ENCODE assay signal across 13 cellular contexts in genomic region chr10:52217531-52217930, GRCh38.
DNase-seq lines count a peak whose midpoint lies in the region; ATAC-seq, FAIRE-seq and TF ChIP-seq lines count a peak whose summit lies in the region.
"Had no signal": no experiment of that assay in that cellular context is flagged by ENCODE, and none has a peak within 500 bp of the region (broad histone marks: within the 10 kb centered on the region; RNA-seq: fewer than 3 reads in every experiment).

No MANE protein-coding gene starts in this region.

- H3K4me1 ChIP-seq in DOHH2 (ENCODE audit: control insufficient read depth, low read length), result peaks cover 27% of the 10 kb centered on the region
- H3K4me1 ChIP-seq in smooth muscle cell (ENCODE audit: low read depth), result peaks cover 16% of the 10 kb centered on the region

- no peaks in the 10 kb centered on the region for H4K20me1 ChIP-seq in DOHH2 (ENCODE audit: control insufficient read depth, insufficient read depth, low read depth, low read length)
- H4K20me1 ChIP-seq in smooth muscle cell (ENCODE audit: low read depth), result no peaks in the 10 kb centered on the region

- CTCF ChIA-PET in activated B cell treated with CpG ODN at 0.5 μM for 24 hours (lab: Charles Lee) (interaction anchor here (2.1 kb wide), 1 partner anchor 828 kb away, joined by 15 read pairs; no protein-coding TSS in a partner anchor), RWPE1 (lab: Yijun Ruan, JAX) (interaction anchor here (0.5 to 0.6 kb wide), 2 partner anchors 213 to 1076 kb away, joined by 3 to 4 read pairs; no protein-coding TSS in a partner anchor)

- peak overlapping the region; percentile 74 for H3K27ac ChIP-seq in DOHH2 (ENCODE audit: low read depth, low read length)
- H3K27ac ChIP-seq in smooth muscle cell (ENCODE audit: low read depth), result peak overlapping the region; percentile 36
- no peak overlapping the region for H3K27ac ChIP-seq in RWPE1

- no peaks in the 10 kb centered on the region for H3K79me2 ChIP-seq in DOHH2 (ENCODE audit: control insufficient read depth, low read length)
- no peaks in the 10 kb centered on the region for H3K79me2 ChIP-seq in smooth muscle cell (ENCODE audit: low read depth)

- H3K4me3 ChIP-seq in DOHH2 (ENCODE audit: low read length) (peak overlapping the region; percentile 22), smooth muscle cell (no peak overlapping the region)

- H3F3A ChIP-seq in DOHH2 (ENCODE audit: control insufficient read depth, insufficient read depth) (peaks cover 18% of the 10 kb centered on the region), smooth muscle cell (ENCODE audit: low read depth) (peaks cover 6% of the 10 kb centered on the region)

- intact Hi-C loops in activated B cell treated with CpG ODN at 0.5 μM for 24 hours (cut with micrococcal nuclease), result loop anchor here (1.0 to 10.0 kb wide), 2 partner anchors 257 to 523 kb away; partner anchors contain the start of gene CSTF2T

- 100% methylated on average over 1 of the region's 1 CpG for WGBS in smooth muscle cell (ENCODE audit: low lambda C conversion rate)

- no peaks in the 10 kb centered on the region for H3K36me3 Mint-ChIP-seq in activated B cell treated with CpG ODN at 0.5 μM for 24 hours (ENCODE audit: low read depth)
- no peaks in the 10 kb centered on the region for H3K36me3 Mint-ChIP-seq in naive B cell
- H3K36me3 Mint-ChIP-seq: IgD-negative memory B cell had no signal

- peaks cover 32% of the 10 kb centered on the region for H3K4me1 Mint-ChIP-seq in activated B cell treated with CpG ODN at 0.5 μM for 24 hours
- H3K4me1 Mint-ChIP-seq in naive B cell, result peaks cover 24 to 32% (median 26%) of the 10 kb centered on the region in 3 donors

- no peak overlapping the region for H3K9ac ChIP-seq in smooth muscle cell (ENCODE audit: low read depth)

- H3K27ac Mint-ChIP-seq in activated B cell treated with CpG ODN at 0.5 μM for 24 hours, result peak overlapping the region; percentile 50
- H3K27ac Mint-ChIP-seq in naive B cell, result peak overlapping the region; percentile 70 to 96 (median 92)

- FAIRE-seq in HTR-8/SVneo (lab: Jason Lieb, UNC), result no peak

- H3K9me3 Mint-ChIP-seq in activated B cell treated with CpG ODN at 0.5 μM for 24 hours, result no peaks in the 10 kb centered on the region
- H3K9me3 Mint-ChIP-seq in naive B cell, result no peaks in the 10 kb centered on the region
- H3K9me3 Mint-ChIP-seq: IgD-negative memory B cell had no signal

- no peak overlapping the region for H2AFZ ChIP-seq in smooth muscle cell (ENCODE audit: low read depth)

- H3K9me3 ChIP-seq in DOHH2 (ENCODE audit: control insufficient read depth, insufficient read depth, low read length) (no peaks in the 10 kb centered on the region), smooth muscle cell (replicated peaks; ENCODE audit: low read depth) (no peaks in the 10 kb centered on the region)

- H3K27me3 Mint-ChIP-seq in activated B cell treated with CpG ODN at 0.5 μM for 24 hours, result no peaks in the 10 kb centered on the region
- H3K27me3 Mint-ChIP-seq in naive B cell, result no peaks in the 10 kb centered on the region
- H3K27me3 Mint-ChIP-seq: IgD-negative memory B cell had no signal

- DNase-seq in activated B cell treated with CpG ODN at 0.5 μM for 24 hours (no peak), naive B cell (no peak), smooth muscle cell (lab: John Stamatoyannopoulos, UW; ENCODE audit: unreplicated experiment) (no peak), HTR-8/SVneo (ENCODE audit: insufficient read length, low spot score) (no peak), RWPE1 (ENCODE audit: low spot score) (no peak)
- DNase-seq: H7, NCI-H1436 treated with DMSO at 0.1 percent for 48 hours, NCI-H2227 treated with DMSO at 0.1 percent for 48 hours, NCI-H524 treated with DMSO at 0.1 percent for 48 hours had no signal

- POLR2A ChIA-PET in activated B cell treated with CpG ODN at 0.5 μM for 24 hours (lab: Charles Lee) (no interaction called here), RWPE1 (lab: Yijun Ruan, JAX; ENCODE audit: low non-redundant PET) (interaction anchor here (0.6 kb wide), 1 partner anchor 177 kb away, joined by 4 read pairs; no protein-coding TSS in a partner anchor)

- no peaks in the 10 kb centered on the region for H3K27me3 ChIP-seq in DOHH2 (ENCODE audit: control insufficient read depth, low read length)
- H3K27me3 ChIP-seq in smooth muscle cell (ENCODE audit: low read depth), result no peaks in the 10 kb centered on the region

- H3K36me3 ChIP-seq in DOHH2 (ENCODE audit: control insufficient read depth, low read length) (no peaks in the 10 kb centered on the region), smooth muscle cell (ENCODE audit: low read depth) (no peaks in the 10 kb centered on the region)

- peak overlapping the region; percentile 62 for H3K4me2 ChIP-seq in DOHH2 (ENCODE audit: low read length)
- H3K4me2 ChIP-seq in smooth muscle cell, result no peak overlapping the region

- no peaks in the 10 kb centered on the region for H3K9me2 ChIP-seq in DOHH2 (replicated peaks; ENCODE audit: control insufficient read depth, low read length)

- TF ChIP-seq CTCF in DOHH2 (IDR thresholded peaks at IDR 0.05; ENCODE audit: low read depth, low read length, poor library complexity, severe bottlenecking), result no peak
- TF ChIP-seq CTCF in activated B cell treated with CpG ODN at 0.5 μM for 24 hours (IDR thresholded peaks at IDR 0.05), result no peak
- no peak for TF ChIP-seq CTCF in smooth muscle cell (IDR thresholded peaks at IDR 0.05; ENCODE audit: borderline replicate concordance, insufficient read depth, poor library complexity, severe bottlenecking)
- TF ChIP-seq CTCF in RWPE1 (conservative IDR thresholded peaks at IDR 0.05; ENCODE audit: low read depth), result no peak

- ATAC-seq in activated B cell treated with CpG ODN at 0.5 μM for 24 hours (ENCODE audit: low read depth) (no peak), naive B cell (ENCODE audit: low read depth in 2 of 2) (no peak), HG03097 (IDR thresholded peaks at IDR 0.05; ENCODE audit: low FRiP score, unreplicated experiment) (no peak), GM18498 (IDR thresholded peaks at IDR 0.05; ENCODE audit: unreplicated experiment) (no peak)

- H3K4me3 Mint-ChIP-seq in activated B cell treated with CpG ODN at 0.5 μM for 24 hours, result no peak overlapping the region
- peak overlapping the region in 3 of 8 donors; percentile 55 to 77 (median 75) for H3K4me3 Mint-ChIP-seq in naive B cell
